ENCODE assay signal across 8 cellular contexts in the genomic region with DNA sequence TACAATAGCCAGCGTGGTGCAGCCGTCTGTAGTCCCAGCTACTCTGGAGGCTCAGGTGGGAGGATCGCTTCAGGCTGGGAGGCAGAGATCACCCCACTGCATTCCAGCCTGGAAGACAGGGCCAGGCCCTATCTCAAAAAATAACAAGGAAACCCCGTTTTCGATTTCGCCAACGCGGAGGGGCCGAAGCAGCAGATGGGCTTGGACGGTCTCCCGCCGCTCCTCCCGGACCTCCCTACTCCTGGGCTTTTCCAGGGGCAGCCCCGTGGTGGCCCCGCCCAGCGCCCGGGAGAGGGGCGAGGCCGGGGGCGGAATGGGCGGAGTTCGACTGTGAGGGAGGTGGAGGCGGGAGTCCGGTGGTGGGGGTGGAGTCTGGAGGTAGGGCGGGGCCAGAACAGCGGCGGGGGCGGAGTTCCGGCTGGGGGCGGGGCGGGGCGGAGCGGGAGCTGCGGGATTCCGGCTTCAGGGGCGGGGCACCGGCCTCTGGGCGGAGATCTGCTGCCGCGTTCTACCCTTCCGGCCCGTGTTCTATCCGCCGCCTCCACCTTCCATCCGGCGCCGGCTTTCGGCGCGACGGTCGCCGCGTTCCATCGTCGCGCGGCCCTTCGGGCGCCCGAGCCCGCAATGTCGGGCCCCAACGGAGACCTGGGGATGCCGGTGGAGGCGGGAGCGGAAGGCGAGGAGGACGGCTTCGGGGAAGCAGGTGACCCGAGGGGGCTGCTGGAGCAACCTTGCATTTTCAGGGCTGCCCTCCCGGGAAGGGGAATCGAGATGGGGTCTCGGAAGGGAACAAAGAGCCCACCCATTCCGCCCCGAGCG. TPM values are rescaled to one million over a fixed set of nuclear protein-coding genes. Genes with fewer than 3 reads are reported as not detected.
DNase-seq lines count a peak whose midpoint lies in the region; ATAC-seq, FAIRE-seq and TF ChIP-seq lines count a peak whose summit lies in the region.

A gene with protein sequence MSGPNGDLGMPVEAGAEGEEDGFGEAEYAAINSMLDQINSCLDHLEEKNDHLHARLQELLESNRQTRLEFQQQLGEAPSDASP (plus strand): TSS at position 482 of the 819 bp plus-strand sequence. CDS start 143 bp downstream, at position 625.

- DNase-seq in CD4-positive, alpha-beta memory T cell: peak; percentile 87 to 91 (median 90)
- DNase-seq in GM20000 (ENCODE audit: low spot score) (peak; percentile 100), NT2/D1 (ENCODE audit: low read depth, low spot score) (peak; percentile 94), H1 (ENCODE audit: low read depth in 1 of 2, low spot score in 2 of 2) (peak; percentile 80 to 98), mesendoderm (peak; percentile 97)
- peak; percentile 95 for DNase-seq in activated CD8-positive, alpha-beta memory T cell treated with anti-CD3 and anti-CD28 coated beads, Interleukin-2, amount 10 ng/mL, durations not matched to agents 7 days and 5 days
- peak; percentile 86 for DNase-seq in stimulated activated CD8-positive, alpha-beta memory T cell treated with anti-CD3 and anti-CD28 coated beads, Interleukin-12 subunit alpha, Interleukin-12 subunit beta, amount 100 ng/mL, for 4 hours (ENCODE audit: low read depth)

- no peaks in the 10 kb centered on the region for H3K27me3 Mint-ChIP-seq in CD4-positive, alpha-beta memory T cell
- H3K27me3 Mint-ChIP-seq in activated CD8-positive, alpha-beta memory T cell treated with anti-CD3 and anti-CD28 coated beads, Interleukin-2, amount 10 ng/mL, durations not matched to agents 7 days and 5 days: no peaks in the 10 kb centered on the region

- H3K18ac ChIP-seq in H1 (ENCODE audit: extremely low read depth, low read length): peak within 1 kb of the TSS; percentile 91
- peak within 1 kb of the TSS; percentile 75 for H3K18ac ChIP-seq in mesendoderm (ENCODE audit: low read length)

- H3K36me3 ChIP-seq in CD4-positive, alpha-beta memory T cell (ENCODE audit: insufficient read depth, low read length): peaks cover 10% of the 10 kb centered on the region
- H3K36me3 ChIP-seq in HUES48 (ENCODE audit: control insufficient read depth, insufficient read depth, low read length) (peaks cover 30% of the 10 kb centered on the region), NT2/D1 (ENCODE audit: insufficient read depth, insufficient read length, low read length) (peaks cover 33% of the 10 kb centered on the region), H1 (ENCODE audit: control insufficient read depth in 2 of 4, insufficient read depth in 4 of 4, low read length in 3 of 4) (peaks cover 0 to 16% (median 6%) of the 10 kb centered on the region in 4 experiments; a peak in 5 of 8 replicates), mesendoderm (ENCODE audit: control insufficient read depth, insufficient read depth, low read length) (peaks cover 5% of the 10 kb centered on the region)

- H2BK120ac ChIP-seq in H1 (replicated peaks; ENCODE audit: low read depth, low read length) (peak within 1 kb of the TSS; percentile 82), mesendoderm (ENCODE audit: low read depth, low read length) (peak within 1 kb of the TSS; percentile 3)

- intact Hi-C loops in CD4-positive, alpha-beta memory T cell (cut with micrococcal nuclease): loop anchor here (1.0 kb wide), 4 partner anchors 31 to 162 kb away; a partner anchor contains a TSS

- H3K27ac Mint-ChIP-seq in CD4-positive, alpha-beta memory T cell: peak within 1 kb of the TSS; percentile 89 to 97 (median 93)
- peak within 1 kb of the TSS; percentile 79 for H3K27ac Mint-ChIP-seq in activated CD8-positive, alpha-beta memory T cell treated with anti-CD3 and anti-CD28 coated beads, Interleukin-2, amount 10 ng/mL, durations not matched to agents 7 days and 5 days

- H2AFZ ChIP-seq in H1 (ENCODE audit: low read length): peak within 1 kb of the TSS; percentile 68; the same call in 1 of the 2 replicates

- peaks cover 5% of the 10 kb centered on the region; the same call in 1 of the 2 replicates for H3K23me2 ChIP-seq in H1 (ENCODE audit: low read depth, low read length)

- ATAC-seq in activated CD8-positive, alpha-beta memory T cell treated with anti-CD3 and anti-CD28 coated beads, Interleukin-2, amount 10 ng/mL, durations not matched to agents 7 days and 5 days: peak; percentile 92

- H3K56ac ChIP-seq in H1 (replicated peaks; ENCODE audit: insufficient read length, low read depth, low read length): peak within 1 kb of the TSS; percentile 82
- peak within 1 kb of the TSS; percentile 94 for H3K56ac ChIP-seq in mesendoderm (ENCODE audit: low read length)

- no peak for FAIRE-seq in H1 (lab: Jason Lieb, UNC)

- peak within 1 kb of the TSS; percentile 81 to 90 (median 82) for H3K4me3 Mint-ChIP-seq in CD4-positive, alpha-beta memory T cell
- peak within 1 kb of the TSS; percentile 80 for H3K4me3 Mint-ChIP-seq in activated CD8-positive, alpha-beta memory T cell treated with anti-CD3 and anti-CD28 coated beads, Interleukin-2, amount 10 ng/mL, durations not matched to agents 7 days and 5 days

- H3K27ac ChIP-seq in CD4-positive, alpha-beta memory T cell (ENCODE audit: low read depth, low read length): peak within 1 kb of the TSS; percentile 89
- peak within 1 kb of the TSS; percentile 84 for H3K27ac ChIP-seq in HUES48 (ENCODE audit: low read depth, low read length)
- peak within 1 kb of the TSS; percentile 66 for H3K27ac ChIP-seq in H1 (ENCODE audit: low read depth, low read length)
- H3K27ac ChIP-seq in mesendoderm (ENCODE audit: low read depth, low read length): no peak within 1 kb of the TSS

- no peaks in the 10 kb centered on the region for H3K27me3 ChIP-seq in CD4-positive, alpha-beta memory T cell (ENCODE audit: insufficient read depth, low read length)
- H3K27me3 ChIP-seq in HUES48 (ENCODE audit: control insufficient read depth, insufficient read depth, low read length) (no peaks in the 10 kb centered on the region), NT2/D1 (ENCODE audit: insufficient read depth, insufficient read length) (no peaks in the 10 kb centered on the region), H1 (replicated peaks in 1 of 4; ENCODE audit: control insufficient read depth in 3 of 4, extremely low read depth in 1 of 4, insufficient read depth in 3 of 4, low read length in 3 of 4) (no peaks in the 10 kb centered on the region; a peak in 1 of 7 replicates), mesendoderm (ENCODE audit: insufficient read depth, low read length, poor library complexity) (no peaks in the 10 kb centered on the region)

- peak within 1 kb of the TSS; percentile 98; the same call in 1 of the 2 replicates for H4K8ac ChIP-seq in H1 (ENCODE audit: extremely low read depth, insufficient read depth, low read length)
- H4K8ac ChIP-seq in mesendoderm (ENCODE audit: low read depth, low read length): peak within 1 kb of the TSS; percentile 78

- peaks cover 0 to 4% of the 10 kb centered on the region in 2 experiments; a peak in 1 of 4 replicates for H3K79me2 ChIP-seq in H1 (ENCODE audit: control insufficient read depth in 1 of 2, insufficient read depth in 2 of 2, low read length in 2 of 2)
- no peaks in the 10 kb centered on the region for H3K79me2 ChIP-seq in mesendoderm (ENCODE audit: control insufficient read depth, insufficient read depth, low read length)

- CTCF ChIA-PET in CD4-positive, alpha-beta memory T cell (lab: Charles Lee; ENCODE audit: partially characterized antibody): interaction anchor here (0.6 to 2.0 kb wide), 6 partner anchors 9 to 1223 kb away, joined by 3 to 9 read pairs (median 6); a partner anchor contains a TSS
- CTCF ChIA-PET in activated CD8-positive, alpha-beta memory T cell treated with anti-CD3 and anti-CD28 coated beads, Interleukin-2, amount 10 ng/mL, durations not matched to agents 7 days and 5 days (lab: Charles Lee): interaction anchor here (1.2 to 3.5 kb wide), 4 partner anchors 11 to 42 kb away, joined by 3 to 24 read pairs (median 6); a partner anchor contains a TSS
- CTCF ChIA-PET in H1 (lab: Charles Lee; ENCODE audit: partially characterized antibody): interaction anchor here (1.1 to 3.4 kb wide), 5 partner anchors 10 to 39 kb away, joined by 3 to 15 read pairs (median 5); no protein-coding TSS in a partner anchor

- H3K9ac ChIP-seq in HUES48 (ENCODE audit: low read depth, low read length) (peak within 1 kb of the TSS; percentile 90), NT2/D1 (ENCODE audit: insufficient read length, low read depth) (peak within 1 kb of the TSS; percentile 97), H1 (replicated peaks in 1 of 4; ENCODE audit: extremely low read depth in 1 of 4, low read depth in 3 of 4, low read length in 3 of 4) (peak within 1 kb of the TSS; percentile 50 to 86 (median 85)), mesendoderm (ENCODE audit: low read length) (peak within 1 kb of the TSS; percentile 89)

- H3K36me3 Mint-ChIP-seq in CD4-positive, alpha-beta memory T cell: peaks cover 5 to 25% of the 10 kb centered on the region in 2 donors
- H3K36me3 Mint-ChIP-seq in activated CD8-positive, alpha-beta memory T cell treated with anti-CD3 and anti-CD28 coated beads, Interleukin-2, amount 10 ng/mL, durations not matched to agents 7 days and 5 days: peaks cover 15% of the 10 kb centered on the region

- TF ChIP-seq RAD21 in H1 (IDR thresholded peaks at IDR 0.05 in 1 of 2, conservative IDR thresholded peaks at IDR 0.05 in 1 of 2; ENCODE audit: low read depth in 2 of 2, low read length in 2 of 2): no peak

- H3K4ac ChIP-seq in H1 (replicated peaks; ENCODE audit: insufficient read length, low read depth, low read length) (no peak within 1 kb of the TSS), mesendoderm (ENCODE audit: low read depth, low read length) (peak within 1 kb of the TSS; percentile 81)

- H3K4me2 ChIP-seq in H1 (ENCODE audit: insufficient read depth in 1 of 2, low read depth in 2 of 2, low read length in 2 of 2): peak within 1 kb of the TSS; percentile 78 to 95
- peak within 1 kb of the TSS; percentile 80 for H3K4me2 ChIP-seq in mesendoderm (ENCODE audit: low read length)

- peak within 1 kb of the TSS; percentile 96; the same call in 1 of the 2 replicates for H2AK5ac ChIP-seq in H1 (ENCODE audit: low read depth, low read length)
- no peak within 1 kb of the TSS for H2AK5ac ChIP-seq in mesendoderm (ENCODE audit: low read length)

- no peaks in the 10 kb centered on the region for H3K9me3 Mint-ChIP-seq in CD4-positive, alpha-beta memory T cell
- no peaks in the 10 kb centered on the region for H3K9me3 Mint-ChIP-seq in activated CD8-positive, alpha-beta memory T cell treated with anti-CD3 and anti-CD28 coated beads, Interleukin-2, amount 10 ng/mL, durations not matched to agents 7 days and 5 days (ENCODE audit: low read depth)

- POLR2A ChIA-PET in CD4-positive, alpha-beta memory T cell (lab: Charles Lee; ENCODE audit: partially characterized antibody): interaction anchor here (1.1 to 3.3 kb wide), 17 partner anchors 9 to 223 kb away, joined by 3 to 21 read pairs (median 4); a partner anchor contains a TSS
- POLR2A ChIA-PET in H1 (lab: Charles Lee; ENCODE audit: partially characterized antibody): interaction anchor here (0.7 to 5.1 kb wide), 24 partner anchors 9 to 163 kb away, joined by 3 to 21 read pairs (median 4); a partner anchor contains a TSS

- WGBS in H1 (ENCODE audit: extremely low coverage in 1 of 2, insufficient coverage in 1 of 2, insufficient read length in 1 of 2, insufficient replicate concordance in 2 of 2, low coverage in 1 of 2, low lambda C conversion rate in 2 of 2, missing lambda C conversion rate in 1 of 2), 2 experiments: 2% methylated on average over 36 of the region's 77 CpGs; no CpG with 5 or more reads in 1 of the 2 experiments
- no CpG with 5 or more reads among the region's 77 CpGs for WGBS in mesendoderm (ENCODE audit: extremely low coverage, insufficient coverage, low lambda C conversion rate)

- peak within 1 kb of the TSS; percentile 3 for H3K14ac ChIP-seq in H1 (ENCODE audit: insufficient read length)

- H4K20me1 ChIP-seq in H1 (replicated peaks in 1 of 2; ENCODE audit: control insufficient read depth in 1 of 2, insufficient read depth in 2 of 2, low read length in 2 of 2): peaks cover 0 to 4% of the 10 kb centered on the region in 2 experiments

- H3K9me3 ChIP-seq in CD4-positive, alpha-beta memory T cell (ENCODE audit: control insufficient read depth in 1 of 2, low read length in 2 of 2): no peaks in the 10 kb centered on the region
- no peaks in the 10 kb centered on the region for H3K9me3 ChIP-seq in HUES48 (ENCODE audit: control insufficient read depth, insufficient read depth, low read length)
- H3K9me3 ChIP-seq in NT2/D1 (ENCODE audit: insufficient read depth, low read length): no peaks in the 10 kb centered on the region
- H3K9me3 ChIP-seq in H1 (ENCODE audit: insufficient read depth in 2 of 2, low read depth in 1 of 2, low read length in 1 of 2): no peaks in the 10 kb centered on the region

- H2BK5ac ChIP-seq in H1 (ENCODE audit: low read depth, low read length) (peak within 1 kb of the TSS; percentile 93), mesendoderm (ENCODE audit: low read length) (no peak within 1 kb of the TSS)

- no peak for TF ChIP-seq CTCF in GM20000 (IDR thresholded peaks at IDR 0.05; ENCODE audit: extremely low read depth, missing control alignments)
- no peak for TF ChIP-seq CTCF in H1 (IDR thresholded peaks at IDR 0.05; ENCODE audit: control extremely low read depth in 1 of 3, insufficient read depth in 1 of 3, low read depth in 1 of 3, low read length in 3 of 3)

- peak within 1 kb of the TSS; percentile 77 for H4K5ac ChIP-seq in H1 (ENCODE audit: insufficient read length, low read depth, low read length)
- no peak within 1 kb of the TSS for H4K5ac ChIP-seq in mesendoderm (ENCODE audit: low read length)

- peak within 1 kb of the TSS; percentile 98 for H4K91ac ChIP-seq in H1 (replicated peaks; ENCODE audit: insufficient read length, low read length)

- peaks cover 16% of the 10 kb centered on the region for H3K4me1 ChIP-seq in CD4-positive, alpha-beta memory T cell (ENCODE audit: insufficient read depth, low read length)
- H3K4me1 ChIP-seq in HUES48 (ENCODE audit: control insufficient read depth, insufficient read depth, low read length) (peaks cover 12% of the 10 kb centered on the region), NT2/D1 (ENCODE audit: insufficient read depth, insufficient read length) (peaks cover 7% of the 10 kb centered on the region), H1 (replicated peaks in 1 of 4; ENCODE audit: control insufficient read depth in 3 of 4, insufficient read depth in 4 of 4, low read length in 3 of 4) (peaks cover 0 to 11% (median 1%) of the 10 kb centered on the region in 4 experiments; a peak in 4 of 7 replicates), mesendoderm (ENCODE audit: control insufficient read depth, low read depth, low read length) (no peaks in the 10 kb centered on the region)

- H3K79me1 ChIP-seq in H1 (ENCODE audit: low read depth, low read length) (0 out of 2 replicates have a peak, but pooled peaks cover 8% of the 10 kb centered on the region), mesendoderm (ENCODE audit: low read length) (no peaks in the 10 kb centered on the region)

- 0 out of 2 replicates have a peak within 1 kb of the TSS, but pooled peaks have one; percentile 63 for H2BK12ac ChIP-seq in H1 (ENCODE audit: low read depth, low read length)

- no peak for TF ChIP-seq EP300 in H1 (IDR thresholded peaks at IDR 0.05; ENCODE audit: borderline replicate concordance in 1 of 2, low read depth in 2 of 2, low read length in 2 of 2)

- peaks cover 9 to 27% (median 20%) of the 10 kb centered on the region in 4 donors for H3K4me1 Mint-ChIP-seq in CD4-positive, alpha-beta memory T cell
- peaks cover 15% of the 10 kb centered on the region for H3K4me1 Mint-ChIP-seq in activated CD8-positive, alpha-beta memory T cell treated with anti-CD3 and anti-CD28 coated beads, Interleukin-2, amount 10 ng/mL, durations not matched to agents 7 days and 5 days

- no peak within 1 kb of the TSS for H2BK20ac ChIP-seq in H1 (ENCODE audit: low read length)

- peak in 1 of 2 experiments; percentile 94; a peak in 2 of 3 replicates for TF ChIP-seq POLR2A in H1 (IDR thresholded peaks at IDR 0.05; ENCODE audit: control extremely low read depth in 1 of 2, low read depth in 2 of 2, low read length in 2 of 2)

- peak within 1 kb of the TSS; percentile 92; the same call in 1 of the 2 replicates for H2BK15ac ChIP-seq in H1 (ENCODE audit: low read length)
- no peak within 1 kb of the TSS for H2BK15ac ChIP-seq in mesendoderm (replicated peaks; ENCODE audit: low read depth)

- H3K23ac ChIP-seq in H1 (ENCODE audit: insufficient read length): peak within 1 kb of the TSS; percentile 55
- peak within 1 kb of the TSS; percentile 91 for H3K23ac ChIP-seq in mesendoderm (ENCODE audit: low read length)

- H3K4me3 ChIP-seq in CD4-positive, alpha-beta memory T cell (ENCODE audit: low read length in 2 of 2): peak within 1 kb of the TSS; percentile 89 to 90
- H3K4me3 ChIP-seq in HUES48 (ENCODE audit: low read depth, low read length) (peak within 1 kb of the TSS; percentile 94), NT2/D1 (ENCODE audit: insufficient read length, low read depth) (peak within 1 kb of the TSS; percentile 87), H1 (ENCODE audit: extremely low read depth in 1 of 4, insufficient read depth in 2 of 4, low read depth in 3 of 4, low read length in 4 of 4) (peak within 1 kb of the TSS; percentile 70 to 88 (median 79)), mesendoderm (ENCODE audit: low read length) (peak within 1 kb of the TSS; percentile 83)

RNA-seq across cellular contexts. Expression of the gene that starts here (rescaled TPM):
- 10 to 100 TPM; 47.8 to 50.5 TPM for total RNA-seq in CD4-positive, alpha-beta memory T cell
- 100 to 1,000 TPM; 110 to 136 TPM for polyA plus RNA-seq in CD4-positive, alpha-beta memory T cell
- total RNA-seq in activated CD8-positive, alpha-beta memory T cell treated with anti-CD3 and anti-CD28 coated beads, Interleukin-2, amount 10 ng/mL, durations not matched to agents 7 days and 5 days: 10 to 100 TPM; 85.1 to 85.3 TPM
- total RNA-seq in H1 (2021; fragmentation: NEBNext Ultra II Directional; extraction: Animal tissue kit (Norgen Biotek cat#: 25700)): 63.1 and 66.4 TPM in 2 replicates
- 164 and 264 TPM in 2 replicates for polyA plus RNA-seq in H1 (2011; rRNA removed)
- 116 TPM for polyA plus RNA-seq in H1 (2011; cell fraction: cytosol; rRNA removed)
- 130 TPM for polyA plus RNA-seq in H1 (2011; cell fraction: nucleus; rRNA removed)
- 55.4 to 92.3 TPM (median 90.9 TPM) in 4 replicates for polyA plus RNA-seq in H1 (2012, experiment 1 of 2)
- polyA plus RNA-seq in H1 (2012, experiment 2 of 2): 146 TPM
- 82.3 TPM for polyA plus RNA-seq in H1 (2013, experiment 1 of 2)
- 81.6 TPM for polyA plus RNA-seq in H1 (2013, experiment 2 of 2)
- 11.2 and 14.2 TPM in 2 replicates for polyA minus RNA-seq in H1 (2011; rRNA and poly(A)+ RNA removed)
- polyA minus RNA-seq in H1 (2011; cell fraction: cytosol; rRNA and poly(A)+ RNA removed): 40.3 TPM
- polyA minus RNA-seq in H1 (2011; cell fraction: nucleus; rRNA and poly(A)+ RNA removed): 35.9 TPM
- 55.7 TPM for polyA plus RNA-seq in mesendoderm (2013, experiment 1 of 2)
- 57.0 TPM for polyA plus RNA-seq in mesendoderm (2013, experiment 2 of 2)
